ENCODE assay signal across 18 cellular contexts in the genomic region with DNA sequence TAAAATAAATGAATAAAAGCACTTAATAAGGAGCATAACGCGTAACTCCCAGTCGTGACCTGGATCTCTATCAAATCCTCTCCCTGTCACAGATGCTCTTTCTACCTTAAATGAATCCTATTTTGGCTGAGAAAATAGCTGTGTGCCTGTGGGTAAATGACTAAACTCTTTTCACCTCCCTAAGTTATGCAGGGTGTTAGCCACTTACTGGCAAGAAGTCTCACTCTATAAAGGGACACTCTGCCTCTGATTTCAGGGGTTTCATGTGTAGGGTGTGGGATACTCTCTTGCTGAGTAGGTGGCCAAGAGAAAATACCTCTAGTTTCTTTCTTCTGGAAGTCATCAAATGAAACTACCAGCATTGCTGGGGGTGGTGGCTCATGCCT. TPM values are rescaled to one million over a fixed set of nuclear protein-coding genes. Genes with fewer than 3 reads are reported as not detected.
DNase-seq lines count a peak whose midpoint lies in the region; ATAC-seq, FAIRE-seq and TF ChIP-seq lines count a peak whose summit lies in the region.
"Had no signal": no experiment of that assay in that cellular context is flagged by ENCODE, and none has a peak within 500 bp of the region (broad histone marks: within the 10 kb centered on the region; RNA-seq: fewer than 3 reads in every experiment).

No MANE protein-coding gene starts in this region.

- POLR2A ChIA-PET in HepG2 (lab: Yijun Ruan, JAX) = interaction anchor here (0.7 to 1.5 kb wide), 3 partner anchors 8 to 58 kb away, joined by 3 to 6 read pairs (median 3); a partner anchor contains a TSS

- TF ChIP-seq RAD21 in liver (IDR thresholded peaks at IDR 0.05) (no peak), HepG2 (CRISPR knock-in tag; IDR thresholded peaks at IDR 0.05) (no peak)

- H3K36me3 ChIP-seq in liver (ENCODE audit: control insufficient read depth in 4 of 4, insufficient read depth in 3 of 4, low read depth in 1 of 4, low read length in 3 of 4) (peaks cover 2 to 14% (median 7%) of the 10 kb centered on the region in 4 donors), HepG2 (replicated peaks in 1 of 2; ENCODE audit: control insufficient read depth in 1 of 2, insufficient read depth in 2 of 2, low read length in 2 of 2) (peaks cover 11 to 27% of the 10 kb centered on the region in 2 experiments; a peak in 4 of 5 replicates), bronchial epithelial cell (ENCODE audit: control insufficient read depth, insufficient read depth, low read length) (peaks cover 10% of the 10 kb centered on the region), vagina (peaks cover 0 to 23% of the 10 kb centered on the region in 2 donors)
- H3K36me3 ChIP-seq: WERI-Rb-1 had no signal

- H3K9ac ChIP-seq in liver (ENCODE audit: low read depth in 1 of 2, low read length in 2 of 2) (no peak overlapping the region), HepG2 (ENCODE audit: insufficient read depth, low read depth, low read length) (no peak overlapping the region)

- BruUV-seq in HepG2 (replicated peaks; lab: Mats Ljungman, UMichigan) = no TSS peak

- H4K20me1 ChIP-seq in HepG2 (ENCODE audit: insufficient read depth, low read length) = no peaks in the 10 kb centered on the region

- CTCF ChIA-PET in HepG2 (lab: Yijun Ruan, JAX; ENCODE audit: low intra/inter-chr PET ratio, low total read pairs) = no interaction called here

- H3K4me1 ChIP-seq in liver (ENCODE audit: control insufficient read depth in 4 of 4, insufficient read depth in 4 of 4, low read length in 3 of 4) (peaks cover 6 to 26% (median 21%) of the 10 kb centered on the region in 4 donors), HepG2 (ENCODE audit: insufficient read depth, low read length) (peaks cover 16% of the 10 kb centered on the region), vagina (peaks cover 40% of the 10 kb centered on the region)

- H3K27me3 ChIP-seq in liver (ENCODE audit: control insufficient read depth in 4 of 4, insufficient read depth in 4 of 4, low read length in 3 of 4) = no peaks in the 10 kb centered on the region
- no peaks in the 10 kb centered on the region for H3K27me3 ChIP-seq in HepG2 (ENCODE audit: control insufficient read depth in 1 of 2, insufficient read depth in 2 of 2, low read length in 2 of 2)
- no peaks in the 10 kb centered on the region for H3K27me3 ChIP-seq in bronchial epithelial cell (ENCODE audit: control insufficient read depth, insufficient read depth, low read length)
- no peaks in the 10 kb centered on the region for H3K27me3 ChIP-seq in vagina
- H3K27me3 ChIP-seq: MG63 had no signal

- H3K9me3 ChIP-seq in liver (ENCODE audit: control insufficient read depth in 4 of 4, low read length in 3 of 4) (no peaks in the 10 kb centered on the region), HepG2 (ENCODE audit: low read length) (no peaks in the 10 kb centered on the region), vagina (no peaks in the 10 kb centered on the region)
- H3K9me3 ChIP-seq: MG63 had no signal

- TF ChIP-seq POLR2A in HepG2 (IDR thresholded peaks at IDR 0.05; ENCODE audit: insufficient read depth in 1 of 2, low read depth in 2 of 2, low read length in 2 of 2) (no peak), vagina (IDR thresholded peaks at IDR 0.05) (no peak), GM12891 (IDR thresholded peaks at IDR 0.05; ENCODE audit: low read depth, low read length) (no peak)

- intact Hi-C loops in HepG2 (cut with micrococcal nuclease; ENCODE audit: unreplicated experiment) (no loop called here), vagina (cut with DNase I) (loop anchor here (10.0 kb wide), 1 partner anchor 1589 kb away; a partner anchor contains a TSS)

- no peak for FAIRE-seq in HepG2 (lab: Jason Lieb, UNC)
- no peak for FAIRE-seq in bronchial epithelial cell (lab: Jason Lieb, UNC)
- no peak for FAIRE-seq in GM12891 (lab: Jason Lieb, UNC)
- FAIRE-seq: GM12878 had no signal

- H2AFZ ChIP-seq in HepG2 (ENCODE audit: low read length) = no peak overlapping the region

- H3K4me3 ChIP-seq in liver (ENCODE audit: low read depth in 1 of 3, low read length in 3 of 3) (no peak overlapping the region), HepG2 (replicated peaks in 1 of 3; ENCODE audit: insufficient read depth in 1 of 3, low read depth in 2 of 3, low read length in 3 of 3) (no peak overlapping the region), bronchial epithelial cell (ENCODE audit: low read depth, low read length) (no peak overlapping the region), vagina (no peak overlapping the region)
- H3K4me3 ChIP-seq: GM12878, MG63 had no signal

- DNase-seq in HepG2 (ENCODE audit: low spot score) = no peak
- DNase-seq in bronchial epithelial cell (ENCODE audit: low read depth) = peak; percentile 13
- DNase-seq in renal cortical epithelial cell (ENCODE audit: low read depth) = peak; percentile 62
- DNase-seq in vagina (ENCODE audit: extremely low spot score in 2 of 2) = no peak
- no peak for DNase-seq in stimulated activated CD4-positive, alpha-beta T cell treated with anti-CD3 and anti-CD28 coated beads, Interleukin-4, amount 100 ng/mL, for 4 hours
- no peak for DNase-seq in GM12891 (ENCODE audit: insufficient read length, low spot score)
- no peak for DNase-seq in NCI-H2081 treated with DMSO at 0.1 percent for 48 hours (lab: John Stamatoyannopoulos, UW)
- DNase-seq: activated CD8-positive, alpha-beta memory T cell treated with anti-CD3 and anti-CD28 coated beads for 24 hours; amniotic stem cell; COR-L47; MG63; NCI-H1694 treated with DMSO at 0.1 percent for 48 hours; NCI-H446; SHP77; T-helper 1 cell; WERI-Rb-1 had no signal

- 56% methylated on average over 3 of the region's 3 CpGs for WGBS in liver
- 96% methylated on average over 3 of the region's 3 CpGs for WGBS in HepG2 (ENCODE audit: low lambda C conversion rate)

- H3K27ac ChIP-seq in liver (ENCODE audit: low read depth in 1 of 2, low read length in 2 of 2) (peak overlapping the region; percentile 36 to 56), HepG2 (ENCODE audit: extremely low read length, insufficient read depth, low read length) (no peak overlapping the region), vagina (peak overlapping the region; percentile 33)
- H3K27ac ChIP-seq: WERI-Rb-1 had no signal

- no peak for TF ChIP-seq CTCF in liver (IDR thresholded peaks at IDR 0.05; ENCODE audit: low read depth, low read length, missing input control)
- no peak for TF ChIP-seq CTCF in HepG2 (CRISPR knock-in tag; IDR thresholded peaks at IDR 0.05)
- no peak for TF ChIP-seq CTCF in bronchial epithelial cell (IDR thresholded peaks at IDR 0.05; ENCODE audit: insufficient read depth, low read length, severe bottlenecking)
- TF ChIP-seq CTCF in vagina (IDR thresholded peaks at IDR 0.05) = no peak

- TF ChIP-seq EP300 in HepG2 (IDR thresholded peaks at IDR 0.05; ENCODE audit: low read depth in 2 of 2, low read length in 2 of 2) = no peak
- TF ChIP-seq EP300 in HepG2 (CRISPR knock-in tag; IDR thresholded peaks at IDR 0.05; ENCODE audit: borderline replicate concordance) = no peak

- ATAC-seq in HepG2 = no peak
- ATAC-seq: GM12878 had no signal

- in situ Hi-C loops in HepG2 (cut with HindIII; ENCODE audit: extremely low pct_ligation_motif_present, low pct_unique_long_range_greater_than_20kb) = no loop called here

- no peaks in the 10 kb centered on the region for H3K79me2 ChIP-seq in HepG2 (ENCODE audit: insufficient read depth, low read length)

- no peak overlapping the region for H3K4me2 ChIP-seq in HepG2 (ENCODE audit: low read depth, low read length)

RNA-seq across cellular contexts. Expression of a gene that starts 24.3 kb away (rescaled TPM):
- total RNA-seq in liver = 10 to 100 TPM; 36.7 to 54.0 TPM
- polyA plus RNA-seq in liver = 10 to 100 TPM; 13.0 to 15.5 TPM
- total RNA-seq in HepG2 (2016; rRNA removed; fragmentation: Illumina TruSeq; extraction: Trizol) = 20.1 and 23.8 TPM in 2 replicates
- total RNA-seq in HepG2 (2016; cell fraction: cytosol; rRNA removed; fragmentation: Illumina TruSeq; extraction: Trizol; ENCODE audit: low read depth) = 2.1 and 2.7 TPM in 2 replicates
- 19.9 and 23.3 TPM in 2 replicates for total RNA-seq in HepG2 (2016; cell fraction: insoluble cytoplasmic fraction; rRNA removed; fragmentation: Illumina TruSeq; extraction: Trizol)
- total RNA-seq in HepG2 (2016; cell fraction: membrane; rRNA removed; fragmentation: Illumina TruSeq; extraction: Trizol) = 9.2 and 10.4 TPM in 2 replicates
- total RNA-seq in HepG2 (2016; cell fraction: nucleus; rRNA removed; fragmentation: Illumina TruSeq; extraction: Trizol) = 29.0 and 33.5 TPM in 2 replicates
- 12.7 and 13.4 TPM in 2 replicates for polyA plus RNA-seq in HepG2 (2011; rRNA removed)
- polyA plus RNA-seq in HepG2 (2011; cell fraction: cytosol; rRNA removed) = 9.5 and 11.8 TPM in 2 replicates
- polyA plus RNA-seq in HepG2 (2011; cell fraction: nucleus; rRNA removed) = 12.8 and 14.2 TPM in 2 replicates
- polyA plus RNA-seq in HepG2 (2012) = 13.8 and 16.0 TPM in 2 replicates
- polyA plus RNA-seq in HepG2 (2016; cell fraction: cytosol; fragmentation: Illumina TruSeq; extraction: Trizol; ENCODE audit: low read depth) = 1.2 and 1.4 TPM in 2 replicates
- 15.8 and 16.0 TPM in 2 replicates for polyA plus RNA-seq in HepG2 (2016; cell fraction: insoluble cytoplasmic fraction; fragmentation: Illumina TruSeq; extraction: Trizol; ENCODE audit: low read depth)
- polyA plus RNA-seq in HepG2 (2016; cell fraction: membrane; fragmentation: Illumina TruSeq; extraction: Trizol; ENCODE audit: low read depth) = 3.3 and 3.6 TPM in 2 replicates
- 30.8 and 34.1 TPM in 2 replicates for polyA plus RNA-seq in HepG2 (2016; cell fraction: nucleus; fragmentation: Illumina TruSeq; extraction: Trizol; ENCODE audit: insufficient read depth, low read depth)
- 29.5 and 115 TPM in 2 replicates for polyA minus RNA-seq in HepG2 (2011; rRNA and poly(A)+ RNA removed; ENCODE audit: low replicate concordance)
- 25.9 and 34.1 TPM in 2 replicates for polyA minus RNA-seq in HepG2 (2011; cell fraction: cytosol; rRNA and poly(A)+ RNA removed)
- polyA minus RNA-seq in HepG2 (2011; cell fraction: nucleus; rRNA and poly(A)+ RNA removed) = 43.4 and 52.2 TPM in 2 replicates
- total RNA-seq in bronchial epithelial cell = 23.4 and 33.2 TPM in 2 replicates
- total RNA-seq in renal cortical epithelial cell = 34.9 and 46.9 TPM in 2 replicates
- total RNA-seq in vagina = 42.0 TPM
- 11.2 TPM for polyA plus RNA-seq in GM12891 (2012; ENCODE audit: low read depth, missing spikeins)

RNA-seq across cellular contexts. Expression of a gene that starts 58.7 kb away (rescaled TPM):
- 10 to 100 TPM in 1 of 2 donors, 1 to 10 TPM in 1; 6.8 to 14.9 TPM for total RNA-seq in liver
- 1 to 10 TPM; 2.8 to 4.1 TPM for polyA plus RNA-seq in liver
- 2.7 and 3.4 TPM in 2 replicates for total RNA-seq in HepG2 (2016; rRNA removed; fragmentation: Illumina TruSeq; extraction: Trizol)
- 0.79 and 0.91 TPM in 2 replicates for total RNA-seq in HepG2 (2016; cell fraction: cytosol; rRNA removed; fragmentation: Illumina TruSeq; extraction: Trizol; ENCODE audit: low read depth)
- 3.2 and 3.6 TPM in 2 replicates for total RNA-seq in HepG2 (2016; cell fraction: insoluble cytoplasmic fraction; rRNA removed; fragmentation: Illumina TruSeq; extraction: Trizol)
- total RNA-seq in HepG2 (2016; cell fraction: membrane; rRNA removed; fragmentation: Illumina TruSeq; extraction: Trizol) = 2.0 TPM in 2 replicates
- total RNA-seq in HepG2 (2016; cell fraction: nucleus; rRNA removed; fragmentation: Illumina TruSeq; extraction: Trizol) = 4.9 and 5.9 TPM in 2 replicates
- 4.2 and 4.5 TPM in 2 replicates for polyA plus RNA-seq in HepG2 (2011; rRNA removed)
- polyA plus RNA-seq in HepG2 (2011; cell fraction: cytosol; rRNA removed) = 1.8 TPM in 2 replicates
- polyA plus RNA-seq in HepG2 (2011; cell fraction: nucleus; rRNA removed) = 4.8 and 8.7 TPM in 2 replicates
- polyA plus RNA-seq in HepG2 (2012) = 1.1 and 1.6 TPM in 2 replicates
- 0.19 and 0.27 TPM in 2 replicates for polyA plus RNA-seq in HepG2 (2016; cell fraction: cytosol; fragmentation: Illumina TruSeq; extraction: Trizol; ENCODE audit: low read depth)
- 1.8 and 2.2 TPM in 2 replicates for polyA plus RNA-seq in HepG2 (2016; cell fraction: insoluble cytoplasmic fraction; fragmentation: Illumina TruSeq; extraction: Trizol; ENCODE audit: low read depth)
- polyA plus RNA-seq in HepG2 (2016; cell fraction: membrane; fragmentation: Illumina TruSeq; extraction: Trizol; ENCODE audit: low read depth) = 0.45 and 0.54 TPM in 2 replicates
- 7.4 and 7.8 TPM in 2 replicates for polyA plus RNA-seq in HepG2 (2016; cell fraction: nucleus; fragmentation: Illumina TruSeq; extraction: Trizol; ENCODE audit: insufficient read depth, low read depth)
- 19.9 and 128 TPM in 2 replicates for polyA minus RNA-seq in HepG2 (2011; rRNA and poly(A)+ RNA removed; ENCODE audit: low replicate concordance)
- 5.5 TPM in 2 replicates for polyA minus RNA-seq in HepG2 (2011; cell fraction: cytosol; rRNA and poly(A)+ RNA removed)
- 6.0 and 9.4 TPM in 2 replicates for polyA minus RNA-seq in HepG2 (2011; cell fraction: nucleus; rRNA and poly(A)+ RNA removed)
- total RNA-seq in bronchial epithelial cell = 2.1 and 8.4 TPM in 2 replicates
- 1.9 and 9.7 TPM in 2 replicates for total RNA-seq in renal cortical epithelial cell
- 52.1 TPM for total RNA-seq in vagina
- polyA plus RNA-seq in GM12891 (2012; ENCODE audit: low read depth, missing spikeins) = 6.4 TPM

Comparison
In these comparisons a context has a peak if more than half of its experiments do, and no peak if none do; other contexts are left out.
1. DNase-seq: peak in bronchial epithelial cell (single experiment) and renal cortical epithelial cell (single experiment); none in HepG2 (single experiment), vagina (0 of 2), stimulated activated CD4-positive, alpha-beta T cell treated with anti-CD3 and anti-CD28 coated beads, Interleukin-4, amount 100 ng/mL, for 4 hours (0 of 2), GM12891 (single experiment) and NCI-H2081 treated with DMSO at 0.1 percent for 48 hours (single experiment).